8 cellular contexts compared by ENCODE assay signal in genomic region chr1:2413495-2414296, GRCh38. TPM values are rescaled to one million over a fixed set of nuclear protein-coding genes. Genes with fewer than 3 reads are reported as not detected.
DNase-seq lines count a peak whose midpoint lies in the region; TF ChIP-seq lines count a peak whose summit lies in the region.

No MANE protein-coding gene starts in this region.

- peak overlapping the region; percentile 83 for H3K4me3 Mint-ChIP-seq in neural progenitor cell

- H3K27ac Mint-ChIP-seq in neural progenitor cell = no peak overlapping the region

- peak overlapping the region; percentile 93 for H3K4me2 ChIP-seq in neural progenitor cell

- TF ChIP-seq POLR2A in Raji (IDR thresholded peaks at IDR 0.05; ENCODE audit: insufficient read depth, low read depth, low read length) = peak; percentile 65

- no peak for TF ChIP-seq CTCF in neural progenitor cell (IDR thresholded peaks at IDR 0.05)

- H3K4me3 ChIP-seq in duodenal mucosa (ENCODE audit: low read depth in 1 of 2, low read length in 2 of 2) = peak overlapping the region; percentile 78 to 83
- peak overlapping the region; percentile 97 for H3K4me3 ChIP-seq in neural progenitor cell

- peak; percentile 2 for DNase-seq in SHP77 treated with DMSO at 0.1 percent for 48 hours (lab: John Stamatoyannopoulos, UW)
- no peak for DNase-seq in SHP77 (lab: John Stamatoyannopoulos, UW)
- DNase-seq in neural progenitor cell (ENCODE audit: low spot score) = peak; percentile 41
- no peak for DNase-seq in kidney glomerular epithelial cell (lab: John Stamatoyannopoulos, UW)
- no peak for DNase-seq in stimulated activated CD4-positive, alpha-beta T cell treated with anti-CD3 and anti-CD28 coated beads, Interleukin-4, amount 100 ng/mL, for 1 hour
- DNase-seq in NCI-H774 (lab: John Stamatoyannopoulos, UW) = no peak

- H3K27me3 Mint-ChIP-seq in neural progenitor cell (ENCODE audit: insufficient read depth, low read depth) = peaks cover 12% of the 10 kb centered on the region

- H3K36me3 Mint-ChIP-seq in neural progenitor cell = peaks cover 6% of the 10 kb centered on the region

- H3K4me1 ChIP-seq in duodenal mucosa (ENCODE audit: control insufficient read depth in 1 of 2, insufficient read depth in 2 of 2, low read length in 2 of 2) (peaks cover 27 to 36% of the 10 kb centered on the region in 2 donors), neural progenitor cell (peaks cover 18% of the 10 kb centered on the region)

- H2AFZ ChIP-seq in neural progenitor cell (replicated peaks) = no peak overlapping the region

- H3K27me3 ChIP-seq in duodenal mucosa (ENCODE audit: control insufficient read depth in 1 of 2, insufficient read depth in 2 of 2, low read length in 2 of 2) (peaks cover 0 to 16% of the 10 kb centered on the region in 2 donors), neural progenitor cell (peaks cover 13% of the 10 kb centered on the region)

- H3K9me3 Mint-ChIP-seq in neural progenitor cell = no peaks in the 10 kb centered on the region

- H3K9me3 ChIP-seq in duodenal mucosa (ENCODE audit: control insufficient read depth in 1 of 2, low read length in 2 of 2) = no peaks in the 10 kb centered on the region
- H3K9me3 ChIP-seq in neural progenitor cell (ENCODE audit: low read depth) = no peaks in the 10 kb centered on the region

- peak overlapping the region; percentile 91 for H3K27ac ChIP-seq in duodenal mucosa (ENCODE audit: low read depth, low read length)
- no peak overlapping the region for H3K27ac ChIP-seq in neural progenitor cell

- peaks cover 16% of the 10 kb centered on the region for H3K79me2 ChIP-seq in neural progenitor cell (ENCODE audit: low read depth)

- peak overlapping the region; percentile 69 to 81 for H3K9ac ChIP-seq in duodenal mucosa (ENCODE audit: low read depth in 1 of 2, low read length in 2 of 2)
- H3K9ac ChIP-seq in neural progenitor cell = no peak overlapping the region

- peaks cover 6% of the 10 kb centered on the region for H4K20me1 ChIP-seq in neural progenitor cell (ENCODE audit: low read depth)

- H3K4me1 Mint-ChIP-seq in neural progenitor cell = peaks cover 17% of the 10 kb centered on the region

- peaks cover 8% of the 10 kb centered on the region for H3F3A ChIP-seq in neural progenitor cell (ENCODE audit: low read depth)

- H3K36me3 ChIP-seq in duodenal mucosa (ENCODE audit: control insufficient read depth in 1 of 2, insufficient read depth in 2 of 2, low read length in 2 of 2) = peaks cover 0 to 7% of the 10 kb centered on the region in 2 donors
- H3K36me3 ChIP-seq in neural progenitor cell = no peaks in the 10 kb centered on the region

RNA-seq across cellular contexts. Expression of gene PEX10, which starts 1.3 kb away (rescaled TPM):
- total RNA-seq in neural progenitor cell (ENCODE audit: low replicate concordance) = 15.1 and 39.3 TPM in 2 replicates

RNA-seq across cellular contexts. Expression of gene RER1, which starts 22.1 kb away (rescaled TPM):
- total RNA-seq in neural progenitor cell (ENCODE audit: low replicate concordance) = 39.1 and 42.5 TPM in 2 replicates

RNA-seq across cellular contexts. Expression of gene MORN1, which starts 22.3 kb away (rescaled TPM):
- 7.0 and 15.5 TPM in 2 replicates for total RNA-seq in neural progenitor cell (ENCODE audit: low replicate concordance)

Comparison
In these comparisons a context has a peak if more than half of its experiments do, and no peak if none do; other contexts are left out.
1. DNase-seq: peak in SHP77 treated with DMSO at 0.1 percent for 48 hours (single experiment) and neural progenitor cell (single experiment); none in SHP77 (0 of 2), kidney glomerular epithelial cell (single experiment), stimulated activated CD4-positive, alpha-beta T cell treated with anti-CD3 and anti-CD28 coated beads, Interleukin-4, amount 100 ng/mL, for 1 hour (single experiment) and NCI-H774 (single experiment).